Comparison of ENCODE assay signal across 18 cellular contexts in the genomic region with DNA sequence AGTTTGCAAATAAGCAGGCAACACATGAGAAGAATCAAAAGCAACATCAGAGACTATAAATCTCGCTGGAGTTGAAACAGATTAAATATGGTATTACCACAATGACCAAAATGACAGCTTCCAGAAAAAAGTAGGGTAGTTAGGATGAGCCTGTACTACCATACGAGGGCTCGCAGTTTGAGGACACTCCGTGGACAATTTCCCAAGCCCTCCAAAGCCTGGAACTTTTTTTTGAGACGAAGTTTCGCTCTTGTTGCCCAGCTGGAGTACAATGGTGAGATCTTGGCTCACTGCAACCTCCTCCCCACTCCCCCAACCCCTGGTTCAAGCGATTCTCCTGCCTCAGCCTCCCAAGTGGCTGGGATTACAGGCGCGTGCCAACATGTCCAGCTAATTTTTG. TPM values are rescaled to one million over a fixed set of nuclear protein-coding genes. Genes with fewer than 3 reads are reported as not detected.
DNase-seq lines count a peak whose midpoint lies in the region; ATAC-seq and TF ChIP-seq lines count a peak whose summit lies in the region.
"Had no signal": no experiment of that assay in that cellular context is flagged by ENCODE, and none has a peak within 500 bp of the region (broad histone marks: within the 10 kb centered on the region; RNA-seq: fewer than 3 reads in every experiment).

No MANE protein-coding gene starts in this region.

- ATAC-seq in Right ventricle myocardium superior (ENCODE audit: poor library complexity), result peak; percentile 22
- no peak for ATAC-seq in activated CD8-positive, alpha-beta memory T cell treated with anti-CD3 and anti-CD28 coated beads, Interleukin-2, amount 10 ng/mL, durations not matched to agents 7 days and 5 days
- ATAC-seq: activated naive CD8-positive, alpha-beta T cell treated with anti-CD3 and anti-CD28 coated beads, Interleukin-2, amount 50 U/mL, for 24 hours had no signal

- no peaks in the 10 kb centered on the region for H3K79me2 ChIP-seq in osteoblast (ENCODE audit: insufficient read depth, low read length)

- no peak for TF ChIP-seq POLR2A in vagina (IDR thresholded peaks at IDR 0.05)
- no peak for TF ChIP-seq POLR2A in stomach (IDR thresholded peaks at IDR 0.05)

- H3K36me3 Mint-ChIP-seq in activated CD8-positive, alpha-beta memory T cell treated with anti-CD3 and anti-CD28 coated beads, Interleukin-2, amount 10 ng/mL, durations not matched to agents 7 days and 5 days, result no peaks in the 10 kb centered on the region

- H3K9me3 ChIP-seq in osteoblast (ENCODE audit: low read depth, low read length) (no peaks in the 10 kb centered on the region), vagina (no peaks in the 10 kb centered on the region), stomach (no peaks in the 10 kb centered on the region)

- H3K27ac ChIP-seq in osteoblast (ENCODE audit: low read depth, low read length) (peak overlapping the region; percentile 49), vagina (peak overlapping the region; percentile 0), stomach (peak overlapping the region in 1 of 5 donors; percentile 26), caudate nucleus (ENCODE audit: low read depth, low read length) (no peak overlapping the region)

- TF ChIP-seq EP300 in stomach (IDR thresholded peaks at IDR 0.05), result no peak

- no peak for TF ChIP-seq CTCF in foreskin fibroblast (IDR thresholded peaks at IDR 0.05; ENCODE audit: low read depth, low read length)
- TF ChIP-seq CTCF in osteoblast (IDR thresholded peaks at IDR 0.05; ENCODE audit: extremely low read depth, low read depth, low read length), result no peak
- no peak for TF ChIP-seq CTCF in vagina (IDR thresholded peaks at IDR 0.05)
- no peak for TF ChIP-seq CTCF in stomach (IDR thresholded peaks at IDR 0.05)

- H3K27me3 Mint-ChIP-seq in activated CD8-positive, alpha-beta memory T cell treated with anti-CD3 and anti-CD28 coated beads, Interleukin-2, amount 10 ng/mL, durations not matched to agents 7 days and 5 days, result no peaks in the 10 kb centered on the region
- H3K27me3 Mint-ChIP-seq: activated naive CD8-positive, alpha-beta T cell treated with anti-CD3 and anti-CD28 coated beads, Interleukin-2, amount 50 U/mL, for 24 hours; CD4-positive, alpha-beta T cell had no signal

- WGBS in stomach, 5 donors, result 75 to 81% (median 80%) methylated on average over 9 of the region's 9 CpGs

- intact Hi-C loops in Right ventricle myocardium superior (cut with DNase I) (no loop called here), cardiac septum (cut with DNase I) (no loop called here), vagina (cut with DNase I) (no loop called here), stomach (cut with DNase I; ENCODE audit: low total_unique reads) (no loop called here)

- H3K9me3 Mint-ChIP-seq in activated CD8-positive, alpha-beta memory T cell treated with anti-CD3 and anti-CD28 coated beads, Interleukin-2, amount 10 ng/mL, durations not matched to agents 7 days and 5 days (ENCODE audit: low read depth), result no peaks in the 10 kb centered on the region
- H3K9me3 Mint-ChIP-seq: activated naive CD8-positive, alpha-beta T cell treated with anti-CD3 and anti-CD28 coated beads, Interleukin-2, amount 50 U/mL, for 24 hours; CD4-positive, alpha-beta T cell had no signal

- DNase-seq in Right ventricle myocardium superior (no peak), cardiac septum (ENCODE audit: low spot score) (no peak), foreskin fibroblast (no peak), osteoblast (ENCODE audit: insufficient read length, low spot score, missing footprints) (no peak), vagina (ENCODE audit: extremely low spot score in 2 of 2) (no peak), stomach (no peak), caudate nucleus (lab: John Stamatoyannopoulos, UW) (no peak)
- DNase-seq in activated CD8-positive, alpha-beta memory T cell treated with anti-CD3 and anti-CD28 coated beads, Interleukin-2, amount 10 ng/mL, durations not matched to agents 7 days and 5 days, result no peak
- DNase-seq: activated CD4-positive, alpha-beta T cell treated with anti-CD3 and anti-CD28 coated beads, Interleukin-2, amount 50 U/mL, for 48 hours; activated naive CD8-positive, alpha-beta T cell treated with anti-CD3 and anti-CD28 coated beads, Interleukin-2, amount 50 U/mL, for 24 hours; CD4-positive, alpha-beta T cell; DMS79 treated with DMSO at 0.1 percent for 48 hours; midbrain; NCI-H1048; NCI-H2107; stimulated activated naive CD4-positive, alpha-beta T cell; SW 1271 had no signal

- no peaks in the 10 kb centered on the region for H4K20me1 ChIP-seq in osteoblast (ENCODE audit: insufficient read depth, low read length)

- CTCF ChIA-PET in activated CD8-positive, alpha-beta memory T cell treated with anti-CD3 and anti-CD28 coated beads, Interleukin-2, amount 10 ng/mL, durations not matched to agents 7 days and 5 days (lab: Charles Lee), result interaction anchor here (0.5 kb wide), 1 partner anchor 148 kb away, joined by 3 read pairs; no protein-coding TSS in a partner anchor

- H3K4me2 ChIP-seq in osteoblast (ENCODE audit: insufficient read depth, low read length), result peak overlapping the region; percentile 87

- H3K4me1 ChIP-seq in osteoblast (ENCODE audit: insufficient read depth, low read length), result peaks cover 33% of the 10 kb centered on the region
- H3K4me1 ChIP-seq in vagina, result peaks cover 5% of the 10 kb centered on the region
- H3K4me1 ChIP-seq in stomach, result peaks cover 0 to 33% (median 17%) of the 10 kb centered on the region in 4 donors

- no peaks in the 10 kb centered on the region for H3K27me3 ChIP-seq in osteoblast (ENCODE audit: insufficient read depth, low read length)
- no peaks in the 10 kb centered on the region for H3K27me3 ChIP-seq in vagina
- no peaks in the 10 kb centered on the region for H3K27me3 ChIP-seq in stomach

- no peak overlapping the region for H3K4me3 Mint-ChIP-seq in activated CD8-positive, alpha-beta memory T cell treated with anti-CD3 and anti-CD28 coated beads, Interleukin-2, amount 10 ng/mL, durations not matched to agents 7 days and 5 days
- H3K4me3 Mint-ChIP-seq: activated naive CD8-positive, alpha-beta T cell treated with anti-CD3 and anti-CD28 coated beads, Interleukin-2, amount 50 U/mL, for 24 hours; CD4-positive, alpha-beta T cell had no signal

- H2AFZ ChIP-seq in osteoblast (ENCODE audit: low read length), result peak overlapping the region; percentile 51

- H3K4me3 ChIP-seq in foreskin fibroblast (ENCODE audit: low read depth in 1 of 2, low read length in 2 of 2) (peak overlapping the region; percentile 34 to 56), osteoblast (ENCODE audit: insufficient read depth, low read length) (peak overlapping the region; percentile 71), vagina (peak overlapping the region; percentile 2 to 24), stomach (peak overlapping the region in 1 of 4 donors; percentile 1)
- H3K4me3 ChIP-seq: K562 had no signal

- H3K36me3 ChIP-seq in osteoblast (ENCODE audit: insufficient read depth, low read length) (no peaks in the 10 kb centered on the region), vagina (no peaks in the 10 kb centered on the region), stomach (peaks cover 0 to 25% (median 2%) of the 10 kb centered on the region in 4 donors)

- no peak overlapping the region for H3K27ac Mint-ChIP-seq in activated CD8-positive, alpha-beta memory T cell treated with anti-CD3 and anti-CD28 coated beads, Interleukin-2, amount 10 ng/mL, durations not matched to agents 7 days and 5 days
- H3K27ac Mint-ChIP-seq: activated naive CD8-positive, alpha-beta T cell treated with anti-CD3 and anti-CD28 coated beads, Interleukin-2, amount 50 U/mL, for 24 hours; CD4-positive, alpha-beta T cell had no signal

- H3K4me1 Mint-ChIP-seq in activated CD8-positive, alpha-beta memory T cell treated with anti-CD3 and anti-CD28 coated beads, Interleukin-2, amount 10 ng/mL, durations not matched to agents 7 days and 5 days, result no peaks in the 10 kb centered on the region
- H3K4me1 Mint-ChIP-seq: activated naive CD8-positive, alpha-beta T cell treated with anti-CD3 and anti-CD28 coated beads, Interleukin-2, amount 50 U/mL, for 24 hours had no signal

RNA-seq across cellular contexts. Expression of a gene that starts 1.0 kb away (rescaled TPM):
- total RNA-seq in Right ventricle myocardium superior, result 1.0 TPM
- 1.8 TPM for total RNA-seq in cardiac septum
- total RNA-seq in osteoblast, result 12.3 and 14.4 TPM in 2 replicates
- total RNA-seq in vagina, result 2.9 TPM
- not detected for total RNA-seq in activated CD8-positive, alpha-beta memory T cell treated with anti-CD3 and anti-CD28 coated beads, Interleukin-2, amount 10 ng/mL, durations not matched to agents 7 days and 5 days
- 10 to 100 TPM in 1 of 5 donors, 1 to 10 TPM in 1, not detected in 3; 2.2 to 27.9 TPM for total RNA-seq in stomach
- 10 to 100 TPM in 1 of 3 donors, 1 to 10 TPM in 2; 2.2 to 11.3 (median 2.7) TPM for polyA plus RNA-seq in stomach
